Comparison of ENCODE assay signal across 1 cellular context in genomic region chr19:48718711-48719231, GRCh38.
A peak's percentile ranks its signal among the peaks of the same experiment; 100 is the strongest.
TF ChIP-seq lines count a peak whose summit lies in the region.

No MANE protein-coding gene starts in this region.

TF ChIP-seq in HepG2, 621 proteins besides CTCF, POLR2A, EP300 and RAD21 (continued from another document and continues in another):
- TF ChIP-seq ZHX2 (IDR thresholded peaks at IDR 0.05; ENCODE audit: low read depth) (no peak), ZHX2 (CRISPR knock-in tag; IDR thresholded peaks at IDR 0.05; ENCODE audit: borderline replicate concordance) (no peak), ZNF776 (CRISPR knock-in tag; IDR thresholded peaks at IDR 0.05) (no peak), PAX8 (CRISPR knock-in tag; IDR thresholded peaks at IDR 0.05; ENCODE audit: borderline replicate concordance) (0 out of 2 replicates have a peak, but pooled peaks have one; percentile 41), E2F2 (CRISPR knock-in tag; IDR thresholded peaks at IDR 0.05; ENCODE audit: borderline replicate concordance) (no peak), ZMYM3 (CRISPR knock-in tag; IDR thresholded peaks at IDR 0.05) (peak; percentile 75), ZFP90 (CRISPR knock-in tag; IDR thresholded peaks at IDR 0.05; ENCODE audit: borderline replicate concordance) (0 out of 2 replicates have a peak, but pooled peaks have one; percentile 38), CREB3 (CRISPR knock-in tag; IDR thresholded peaks at IDR 0.05) (no peak), ZHX1 (CRISPR knock-in tag; IDR thresholded peaks at IDR 0.05; ENCODE audit: low read depth) (peak; percentile 58; the same call in 1 of the 2 replicates), ZNF589 (CRISPR knock-in tag; conservative IDR thresholded peaks at IDR 0.05) (no peak), ZNF839 (CRISPR knock-in tag; IDR thresholded peaks at IDR 0.05; ENCODE audit: borderline replicate concordance) (no peak), RELA (CRISPR knock-in tag; IDR thresholded peaks at IDR 0.05) (no peak), FLYWCH1 (CRISPR knock-in tag; IDR thresholded peaks at IDR 0.05) (no peak), ZBTB39 (CRISPR knock-in tag; IDR thresholded peaks at IDR 0.05) (no peak), PCBP2 (optimal IDR thresholded peaks at IDR 0.05; ENCODE audit: low read depth, low read length, poor library complexity, severe bottlenecking) (no peak), ZNF441 (CRISPR knock-in tag; IDR thresholded peaks at IDR 0.05; ENCODE audit: borderline replicate concordance) (no peak), ZBTB37 (CRISPR knock-in tag; IDR thresholded peaks at IDR 0.05) (0 out of 2 replicates have a peak, but pooled peaks have one; percentile 48), ZNF773 (CRISPR knock-in tag; IDR thresholded peaks at IDR 0.05; ENCODE audit: borderline replicate concordance) (no peak), ZSCAN20 (CRISPR knock-in tag; IDR thresholded peaks at IDR 0.05; ENCODE audit: borderline replicate concordance) (no peak), LRRFIP1 (CRISPR knock-in tag; conservative IDR thresholded peaks at IDR 0.05) (no peak), ZNF646 (CRISPR knock-in tag; IDR thresholded peaks at IDR 0.05) (no peak), REL (CRISPR knock-in tag; conservative IDR thresholded peaks at IDR 0.05) (no peak), ZNF24 (IDR thresholded peaks at IDR 0.05) (no peak), CCAR2 (optimal IDR thresholded peaks at IDR 0.05; ENCODE audit: low read depth, low read length) (no peak), BCL3 (CRISPR knock-in tag; IDR thresholded peaks at IDR 0.05) (no peak), HDAC2 (CRISPR knock-in tag; IDR thresholded peaks at IDR 0.05) (peak; percentile 60; the same call in 1 of the 2 replicates), ZNF530 (CRISPR knock-in tag; IDR thresholded peaks at IDR 0.05; ENCODE audit: low read depth) (no peak)
